1 cellular context compared by ENCODE assay signal in the genomic region with DNA sequence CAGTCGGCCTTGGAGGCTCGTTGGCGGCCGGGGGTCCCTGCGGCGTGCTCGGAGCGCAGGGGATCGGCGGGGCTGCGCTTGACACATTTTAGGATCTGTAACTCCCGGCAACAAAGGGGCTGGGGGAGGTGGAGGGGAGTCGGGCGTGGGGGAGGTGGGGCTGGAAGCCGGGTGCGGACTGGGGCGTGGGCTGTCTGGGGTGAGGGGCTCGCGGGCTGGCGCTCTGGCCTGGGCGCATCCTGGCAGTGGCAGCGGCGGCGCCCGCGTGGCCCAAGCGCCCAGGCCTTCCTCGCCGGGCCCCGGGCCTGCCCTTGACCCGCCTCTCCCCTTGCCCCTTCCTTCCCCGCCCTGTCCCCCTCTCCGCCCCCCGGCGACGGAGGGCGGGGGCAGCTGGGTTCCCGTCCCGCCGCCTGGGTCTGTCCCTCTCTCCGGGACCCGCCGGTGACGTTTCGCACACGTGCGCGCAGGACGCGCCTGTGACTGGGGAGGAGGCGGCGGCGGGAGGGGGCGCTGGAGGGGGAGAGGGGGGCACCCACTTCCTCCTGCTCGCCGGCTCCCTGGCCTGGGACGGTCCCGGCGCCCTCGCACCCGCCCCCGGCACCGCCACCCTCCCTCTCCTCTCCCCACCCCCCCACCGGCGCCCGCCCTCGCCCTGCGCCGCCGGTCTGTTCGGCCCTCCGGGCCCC.
TF ChIP-seq lines count a peak whose summit lies in the region.

No MANE protein-coding gene starts in this region.

TF ChIP-seq in K562, 482 proteins besides CTCF, POLR2A, EP300 and RAD21 (continued from another document and continues in another):
- TF ChIP-seq, protein P1, sequence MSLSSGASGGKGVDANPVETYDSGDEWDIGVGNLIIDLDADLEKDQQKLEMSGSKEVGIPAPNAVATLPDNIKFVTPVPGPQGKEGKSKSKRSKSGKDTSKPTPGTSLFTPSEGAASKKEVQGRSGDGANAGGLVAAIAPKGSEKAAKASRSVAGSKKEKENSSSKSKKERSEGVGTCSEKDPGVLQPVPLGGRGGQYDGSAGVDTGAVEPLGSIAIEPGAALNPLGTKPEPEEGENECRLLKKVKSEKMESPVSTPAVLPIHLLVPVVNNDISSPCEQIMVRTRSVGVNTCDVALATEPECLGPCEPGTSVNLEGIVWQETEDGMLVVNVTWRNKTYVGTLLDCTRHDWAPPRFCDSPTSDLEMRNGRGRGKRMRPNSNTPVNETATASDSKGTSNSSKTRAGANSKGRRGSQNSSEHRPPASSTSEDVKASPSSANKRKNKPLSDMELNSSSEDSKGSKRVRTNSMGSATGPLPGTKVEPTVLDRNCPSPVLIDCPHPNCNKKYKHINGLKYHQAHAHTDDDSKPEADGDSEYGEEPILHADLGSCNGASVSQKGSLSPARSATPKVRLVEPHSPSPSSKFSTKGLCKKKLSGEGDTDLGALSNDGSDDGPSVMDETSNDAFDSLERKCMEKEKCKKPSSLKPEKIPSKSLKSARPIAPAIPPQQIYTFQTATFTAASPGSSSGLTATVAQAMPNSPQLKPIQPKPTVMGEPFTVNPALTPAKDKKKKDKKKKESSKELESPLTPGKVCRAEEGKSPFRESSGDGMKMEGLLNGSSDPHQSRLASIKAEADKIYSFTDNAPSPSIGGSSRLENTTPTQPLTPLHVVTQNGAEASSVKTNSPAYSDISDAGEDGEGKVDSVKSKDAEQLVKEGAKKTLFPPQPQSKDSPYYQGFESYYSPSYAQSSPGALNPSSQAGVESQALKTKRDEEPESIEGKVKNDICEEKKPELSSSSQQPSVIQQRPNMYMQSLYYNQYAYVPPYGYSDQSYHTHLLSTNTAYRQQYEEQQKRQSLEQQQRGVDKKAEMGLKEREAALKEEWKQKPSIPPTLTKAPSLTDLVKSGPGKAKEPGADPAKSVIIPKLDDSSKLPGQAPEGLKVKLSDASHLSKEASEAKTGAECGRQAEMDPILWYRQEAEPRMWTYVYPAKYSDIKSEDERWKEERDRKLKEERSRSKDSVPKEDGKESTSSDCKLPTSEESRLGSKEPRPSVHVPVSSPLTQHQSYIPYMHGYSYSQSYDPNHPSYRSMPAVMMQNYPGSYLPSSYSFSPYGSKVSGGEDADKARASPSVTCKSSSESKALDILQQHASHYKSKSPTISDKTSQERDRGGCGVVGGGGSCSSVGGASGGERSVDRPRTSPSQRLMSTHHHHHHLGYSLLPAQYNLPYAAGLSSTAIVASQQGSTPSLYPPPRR (CRISPR knock-in tag; IDR thresholded peaks at IDR 0.05; ENCODE audit: borderline replicate concordance), result no peak
- TF ChIP-seq TRIM28 (IDR thresholded peaks at IDR 0.05), result no peak
- TF ChIP-seq, protein P2, sequence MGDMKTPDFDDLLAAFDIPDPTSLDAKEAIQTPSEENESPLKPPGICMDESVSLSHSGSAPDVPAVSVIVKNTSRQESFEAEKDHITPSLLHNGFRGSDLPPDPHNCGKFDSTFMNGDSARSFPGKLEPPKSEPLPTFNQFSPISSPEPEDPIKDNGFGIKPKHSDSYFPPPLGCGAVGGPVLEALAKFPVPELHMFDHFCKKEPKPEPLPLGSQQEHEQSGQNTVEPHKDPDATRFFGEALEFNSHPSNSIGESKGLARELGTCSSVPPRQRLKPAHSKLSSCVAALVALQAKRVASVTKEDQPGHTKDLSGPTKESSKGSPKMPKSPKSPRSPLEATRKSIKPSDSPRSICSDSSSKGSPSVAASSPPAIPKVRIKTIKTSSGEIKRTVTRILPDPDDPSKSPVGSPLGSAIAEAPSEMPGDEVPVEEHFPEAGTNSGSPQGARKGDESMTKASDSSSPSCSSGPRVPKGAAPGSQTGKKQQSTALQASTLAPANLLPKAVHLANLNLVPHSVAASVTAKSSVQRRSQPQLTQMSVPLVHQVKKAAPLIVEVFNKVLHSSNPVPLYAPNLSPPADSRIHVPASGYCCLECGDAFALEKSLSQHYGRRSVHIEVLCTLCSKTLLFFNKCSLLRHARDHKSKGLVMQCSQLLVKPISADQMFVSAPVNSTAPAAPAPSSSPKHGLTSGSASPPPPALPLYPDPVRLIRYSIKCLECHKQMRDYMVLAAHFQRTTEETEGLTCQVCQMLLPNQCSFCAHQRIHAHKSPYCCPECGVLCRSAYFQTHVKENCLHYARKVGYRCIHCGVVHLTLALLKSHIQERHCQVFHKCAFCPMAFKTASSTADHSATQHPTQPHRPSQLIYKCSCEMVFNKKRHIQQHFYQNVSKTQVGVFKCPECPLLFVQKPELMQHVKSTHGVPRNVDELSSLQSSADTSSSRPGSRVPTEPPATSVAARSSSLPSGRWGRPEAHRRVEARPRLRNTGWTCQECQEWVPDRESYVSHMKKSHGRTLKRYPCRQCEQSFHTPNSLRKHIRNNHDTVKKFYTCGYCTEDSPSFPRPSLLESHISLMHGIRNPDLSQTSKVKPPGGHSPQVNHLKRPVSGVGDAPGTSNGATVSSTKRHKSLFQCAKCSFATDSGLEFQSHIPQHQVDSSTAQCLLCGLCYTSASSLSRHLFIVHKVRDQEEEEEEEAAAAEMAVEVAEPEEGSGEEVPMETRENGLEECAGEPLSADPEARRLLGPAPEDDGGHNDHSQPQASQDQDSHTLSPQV (IDR thresholded peaks at IDR 0.05), result no peak
- no peak for TF ChIP-seq ZNF316 (IDR thresholded peaks at IDR 0.05)
- TF ChIP-seq SMAD4 (CRISPR knock-in tag; conservative IDR thresholded peaks at IDR 0.05), result peak; percentile 89
- TF ChIP-seq, protein P3, sequence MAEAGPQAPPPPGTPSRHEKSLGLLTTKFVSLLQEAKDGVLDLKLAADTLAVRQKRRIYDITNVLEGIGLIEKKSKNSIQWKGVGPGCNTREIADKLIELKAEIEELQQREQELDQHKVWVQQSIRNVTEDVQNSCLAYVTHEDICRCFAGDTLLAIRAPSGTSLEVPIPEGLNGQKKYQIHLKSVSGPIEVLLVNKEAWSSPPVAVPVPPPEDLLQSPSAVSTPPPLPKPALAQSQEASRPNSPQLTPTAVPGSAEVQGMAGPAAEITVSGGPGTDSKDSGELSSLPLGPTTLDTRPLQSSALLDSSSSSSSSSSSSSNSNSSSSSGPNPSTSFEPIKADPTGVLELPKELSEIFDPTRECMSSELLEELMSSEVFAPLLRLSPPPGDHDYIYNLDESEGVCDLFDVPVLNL (CRISPR knock-in tag; IDR thresholded peaks at IDR 0.05; ENCODE audit: low read depth), result no peak
- no peak for TF ChIP-seq CEBPB (tag; IDR thresholded peaks at IDR 0.05)
- TF ChIP-seq SRSF1 (IDR thresholded peaks at IDR 0.05; ENCODE audit: low read depth, low read length), result 0 out of 2 replicates have a peak, but pooled peaks have one; percentile 13
- TF ChIP-seq YBX1 (IDR thresholded peaks at IDR 0.05), result no peak
- no peak for TF ChIP-seq FOS (IDR thresholded peaks at IDR 0.05; ENCODE audit: extremely low read depth, insufficient read length)
- TF ChIP-seq MYC (IDR thresholded peaks at IDR 0.05; ENCODE audit: low read depth, low read length), result peak; percentile 85
- no peak for TF ChIP-seq MYC (CRISPR knock-in tag; IDR thresholded peaks at IDR 0.05; ENCODE audit: borderline replicate concordance, low read depth)
- TF ChIP-seq, protein P4, sequence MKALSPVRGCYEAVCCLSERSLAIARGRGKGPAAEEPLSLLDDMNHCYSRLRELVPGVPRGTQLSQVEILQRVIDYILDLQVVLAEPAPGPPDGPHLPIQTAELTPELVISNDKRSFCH (CRISPR knock-in tag; IDR thresholded peaks at IDR 0.05), result no peak
- TF ChIP-seq, protein P4 (tag; IDR thresholded peaks at IDR 0.05), result no peak
- no peak for TF ChIP-seq RFX1 (IDR thresholded peaks at IDR 0.05)
- TF ChIP-seq TCF7 (IDR thresholded peaks at IDR 0.05; ENCODE audit: borderline replicate concordance), result no peak
- TF ChIP-seq ZNF785 (CRISPR knock-in tag; IDR thresholded peaks at IDR 0.05), result no peak
- no peak for TF ChIP-seq CCAR2 (IDR thresholded peaks at IDR 0.05; ENCODE audit: low read depth, low read length)
- TF ChIP-seq, protein P5, sequence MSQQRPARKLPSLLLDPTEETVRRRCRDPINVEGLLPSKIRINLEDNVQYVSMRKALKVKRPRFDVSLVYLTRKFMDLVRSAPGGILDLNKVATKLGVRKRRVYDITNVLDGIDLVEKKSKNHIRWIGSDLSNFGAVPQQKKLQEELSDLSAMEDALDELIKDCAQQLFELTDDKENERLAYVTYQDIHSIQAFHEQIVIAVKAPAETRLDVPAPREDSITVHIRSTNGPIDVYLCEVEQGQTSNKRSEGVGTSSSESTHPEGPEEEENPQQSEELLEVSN (IDR thresholded peaks at IDR 0.05; ENCODE audit: borderline replicate concordance in 1 of 2, extremely low read depth in 1 of 2, insufficient read depth in 1 of 2, insufficient read length in 1 of 2, low read depth in 1 of 2, low read length in 1 of 2, poor library complexity in 1 of 2, severe bottlenecking in 1 of 2), result peak in 1 of 2 experiments; percentile 84
- TF ChIP-seq, protein P6, sequence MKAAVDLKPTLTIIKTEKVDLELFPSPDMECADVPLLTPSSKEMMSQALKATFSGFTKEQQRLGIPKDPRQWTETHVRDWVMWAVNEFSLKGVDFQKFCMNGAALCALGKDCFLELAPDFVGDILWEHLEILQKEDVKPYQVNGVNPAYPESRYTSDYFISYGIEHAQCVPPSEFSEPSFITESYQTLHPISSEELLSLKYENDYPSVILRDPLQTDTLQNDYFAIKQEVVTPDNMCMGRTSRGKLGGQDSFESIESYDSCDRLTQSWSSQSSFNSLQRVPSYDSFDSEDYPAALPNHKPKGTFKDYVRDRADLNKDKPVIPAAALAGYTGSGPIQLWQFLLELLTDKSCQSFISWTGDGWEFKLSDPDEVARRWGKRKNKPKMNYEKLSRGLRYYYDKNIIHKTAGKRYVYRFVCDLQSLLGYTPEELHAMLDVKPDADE (conservative IDR thresholded peaks at IDR 0.05; ENCODE audit: control insufficient read depth, low read depth, low read length), result peak; percentile 60; the same call in 1 of the 2 replicates
- no peak for TF ChIP-seq TAL1 (IDR thresholded peaks at IDR 0.05)
- TF ChIP-seq, protein P7, sequence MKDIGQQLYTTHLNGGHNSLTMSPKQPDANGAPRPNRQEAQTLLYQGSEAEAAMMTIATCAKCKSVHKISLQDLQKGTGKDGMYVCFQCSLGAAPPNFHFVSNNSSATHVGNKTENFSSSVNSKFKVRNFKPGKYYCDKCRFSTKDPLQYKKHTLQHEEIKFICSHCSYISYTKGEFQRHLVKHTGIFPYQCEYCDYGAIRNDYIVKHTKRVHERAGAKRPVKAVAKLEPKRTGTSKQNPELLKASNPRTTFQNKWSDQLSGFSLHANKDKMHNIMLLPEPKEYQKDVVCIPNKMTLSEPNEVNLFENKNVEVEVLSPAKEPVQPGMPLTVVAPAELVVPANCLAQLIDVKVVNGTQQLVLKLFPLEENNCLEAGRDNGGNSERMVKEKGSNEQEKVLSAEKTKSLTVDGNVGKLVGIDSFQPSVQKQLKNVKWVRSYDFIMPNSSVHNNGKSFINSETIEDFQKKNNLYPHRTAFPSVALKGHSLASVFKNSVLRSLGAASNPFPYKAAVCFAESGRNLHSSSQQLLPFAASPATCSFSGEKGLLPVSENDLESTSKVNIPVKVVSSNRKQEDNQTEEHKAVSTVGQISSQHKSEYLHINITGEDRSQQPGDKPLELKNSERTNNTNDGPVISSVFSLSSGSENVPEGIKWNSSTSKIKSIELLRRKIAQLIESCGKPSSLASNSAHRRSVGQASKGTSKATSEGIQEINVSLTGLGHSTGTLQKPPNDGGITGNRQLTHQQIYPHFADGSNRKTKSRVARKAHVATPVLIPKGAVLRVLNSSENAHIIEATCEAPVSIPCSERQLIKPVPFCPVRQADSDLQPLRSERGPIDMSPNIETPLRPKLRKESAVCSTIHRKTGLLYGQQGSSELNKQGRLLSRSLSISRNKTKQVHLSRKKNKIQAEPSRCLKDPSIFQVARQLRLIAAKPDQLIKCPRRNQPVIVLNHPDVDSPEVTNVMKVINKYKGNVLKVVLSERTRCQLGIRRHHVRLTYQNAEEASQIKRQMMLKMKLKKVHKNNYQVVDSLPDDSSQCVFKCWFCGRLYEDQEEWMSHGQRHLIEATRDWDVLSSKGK (CRISPR knock-in tag; IDR thresholded peaks at IDR 0.05), result no peak
- TF ChIP-seq, protein P8, sequence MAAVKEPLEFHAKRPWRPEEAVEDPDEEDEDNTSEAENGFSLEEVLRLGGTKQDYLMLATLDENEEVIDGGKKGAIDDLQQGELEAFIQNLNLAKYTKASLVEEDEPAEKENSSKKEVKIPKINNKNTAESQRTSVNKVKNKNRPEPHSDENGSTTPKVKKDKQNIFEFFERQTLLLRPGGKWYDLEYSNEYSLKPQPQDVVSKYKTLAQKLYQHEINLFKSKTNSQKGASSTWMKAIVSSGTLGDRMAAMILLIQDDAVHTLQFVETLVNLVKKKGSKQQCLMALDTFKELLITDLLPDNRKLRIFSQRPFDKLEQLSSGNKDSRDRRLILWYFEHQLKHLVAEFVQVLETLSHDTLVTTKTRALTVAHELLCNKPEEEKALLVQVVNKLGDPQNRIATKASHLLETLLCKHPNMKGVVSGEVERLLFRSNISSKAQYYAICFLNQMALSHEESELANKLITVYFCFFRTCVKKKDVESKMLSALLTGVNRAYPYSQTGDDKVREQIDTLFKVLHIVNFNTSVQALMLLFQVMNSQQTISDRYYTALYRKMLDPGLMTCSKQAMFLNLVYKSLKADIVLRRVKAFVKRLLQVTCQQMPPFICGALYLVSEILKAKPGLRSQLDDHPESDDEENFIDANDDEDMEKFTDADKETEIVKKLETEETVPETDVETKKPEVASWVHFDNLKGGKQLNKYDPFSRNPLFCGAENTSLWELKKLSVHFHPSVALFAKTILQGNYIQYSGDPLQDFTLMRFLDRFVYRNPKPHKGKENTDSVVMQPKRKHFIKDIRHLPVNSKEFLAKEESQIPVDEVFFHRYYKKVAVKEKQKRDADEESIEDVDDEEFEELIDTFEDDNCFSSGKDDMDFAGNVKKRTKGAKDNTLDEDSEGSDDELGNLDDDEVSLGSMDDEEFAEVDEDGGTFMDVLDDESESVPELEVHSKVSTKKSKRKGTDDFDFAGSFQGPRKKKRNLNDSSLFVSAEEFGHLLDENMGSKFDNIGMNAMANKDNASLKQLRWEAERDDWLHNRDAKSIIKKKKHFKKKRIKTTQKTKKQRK (IDR thresholded peaks at IDR 0.05; ENCODE audit: borderline replicate concordance, low read depth, low read length), result no peak
- TF ChIP-seq HDGF (IDR thresholded peaks at IDR 0.05), result no peak
- TF ChIP-seq, protein P9, sequence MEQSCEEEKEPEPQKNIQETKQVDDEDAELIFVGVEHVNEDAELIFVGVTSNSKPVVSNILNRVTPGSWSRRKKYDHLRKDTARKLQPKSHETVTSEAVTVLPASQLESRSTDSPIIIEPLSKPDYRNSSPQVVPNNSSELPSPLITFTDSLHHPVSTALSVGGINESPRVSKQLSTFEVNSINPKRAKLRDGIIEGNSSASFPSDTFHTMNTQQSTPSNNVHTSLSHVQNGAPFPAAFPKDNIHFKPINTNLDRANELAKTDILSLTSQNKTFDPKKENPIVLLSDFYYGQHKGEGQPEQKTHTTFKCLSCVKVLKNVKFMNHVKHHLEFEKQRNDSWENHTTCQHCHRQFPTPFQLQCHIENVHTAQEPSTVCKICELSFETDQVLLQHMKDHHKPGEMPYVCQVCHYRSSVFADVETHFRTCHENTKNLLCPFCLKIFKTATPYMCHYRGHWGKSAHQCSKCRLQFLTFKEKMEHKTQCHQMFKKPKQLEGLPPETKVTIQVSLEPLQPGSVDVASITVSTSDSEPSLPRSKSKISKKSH (CRISPR knock-in tag; IDR thresholded peaks at IDR 0.05), result no peak
- TF ChIP-seq RUNX1 (IDR thresholded peaks at IDR 0.05; ENCODE audit: low read depth), result no peak
- no peak for TF ChIP-seq U2AF1 (optimal IDR thresholded peaks at IDR 0.05; ENCODE audit: low read depth, low read length)
- TF ChIP-seq ZFP36 (IDR thresholded peaks at IDR 0.05; ENCODE audit: low read depth, low read length, partially characterized antibody), result no peak
